In the genomic region with DNA sequence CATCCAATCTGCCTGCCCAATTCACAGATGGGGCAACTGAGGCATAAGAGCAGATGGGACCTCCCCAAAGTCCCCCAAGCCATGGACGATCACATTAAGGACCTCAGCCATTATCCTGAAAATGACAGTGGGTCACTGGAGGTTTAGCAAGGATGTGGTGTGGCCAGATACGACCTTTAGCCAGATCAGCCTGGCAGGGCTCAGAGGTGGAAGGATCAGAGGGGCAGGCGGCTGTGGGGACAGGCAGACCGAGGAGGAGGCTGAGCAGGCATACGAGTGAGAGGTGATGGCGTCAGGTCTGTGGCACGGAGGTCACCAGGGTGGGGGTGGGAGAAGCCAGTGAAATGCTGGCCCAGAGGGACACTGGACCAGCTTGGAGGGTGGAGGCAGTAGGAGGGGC, we compare ENCODE assay signal across 1 cellular context.
TF ChIP-seq lines count a peak whose summit lies in the region.

No MANE protein-coding gene starts in this region.

TF ChIP-seq in liver, 16 proteins besides CTCF, POLR2A, EP300 and RAD21 (continued from another document):
- TF ChIP-seq, protein P1, sequence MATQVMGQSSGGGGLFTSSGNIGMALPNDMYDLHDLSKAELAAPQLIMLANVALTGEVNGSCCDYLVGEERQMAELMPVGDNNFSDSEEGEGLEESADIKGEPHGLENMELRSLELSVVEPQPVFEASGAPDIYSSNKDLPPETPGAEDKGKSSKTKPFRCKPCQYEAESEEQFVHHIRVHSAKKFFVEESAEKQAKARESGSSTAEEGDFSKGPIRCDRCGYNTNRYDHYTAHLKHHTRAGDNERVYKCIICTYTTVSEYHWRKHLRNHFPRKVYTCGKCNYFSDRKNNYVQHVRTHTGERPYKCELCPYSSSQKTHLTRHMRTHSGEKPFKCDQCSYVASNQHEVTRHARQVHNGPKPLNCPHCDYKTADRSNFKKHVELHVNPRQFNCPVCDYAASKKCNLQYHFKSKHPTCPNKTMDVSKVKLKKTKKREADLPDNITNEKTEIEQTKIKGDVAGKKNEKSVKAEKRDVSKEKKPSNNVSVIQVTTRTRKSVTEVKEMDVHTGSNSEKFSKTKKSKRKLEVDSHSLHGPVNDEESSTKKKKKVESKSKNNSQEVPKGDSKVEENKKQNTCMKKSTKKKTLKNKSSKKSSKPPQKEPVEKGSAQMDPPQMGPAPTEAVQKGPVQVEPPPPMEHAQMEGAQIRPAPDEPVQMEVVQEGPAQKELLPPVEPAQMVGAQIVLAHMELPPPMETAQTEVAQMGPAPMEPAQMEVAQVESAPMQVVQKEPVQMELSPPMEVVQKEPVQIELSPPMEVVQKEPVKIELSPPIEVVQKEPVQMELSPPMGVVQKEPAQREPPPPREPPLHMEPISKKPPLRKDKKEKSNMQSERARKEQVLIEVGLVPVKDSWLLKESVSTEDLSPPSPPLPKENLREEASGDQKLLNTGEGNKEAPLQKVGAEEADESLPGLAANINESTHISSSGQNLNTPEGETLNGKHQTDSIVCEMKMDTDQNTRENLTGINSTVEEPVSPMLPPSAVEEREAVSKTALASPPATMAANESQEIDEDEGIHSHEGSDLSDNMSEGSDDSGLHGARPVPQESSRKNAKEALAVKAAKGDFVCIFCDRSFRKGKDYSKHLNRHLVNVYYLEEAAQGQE (IDR thresholded peaks at IDR 0.05) = no peak
- TF ChIP-seq RXRA (IDR thresholded peaks at IDR 0.05) = peak in 1 of 2 donors; percentile 86
- no peak for TF ChIP-seq TAF1 (conservative IDR thresholded peaks at IDR 0.05)
- TF ChIP-seq GABPA (IDR thresholded peaks at IDR 0.05 in 1 of 2, conservative IDR thresholded peaks at IDR 0.05 in 1 of 2) = no peak
- peak in 1 of 2 donors; percentile 71 for TF ChIP-seq HNF4A (conservative IDR thresholded peaks at IDR 0.05)
- peak; percentile 75 for TF ChIP-seq SP1 (IDR thresholded peaks at IDR 0.05)
- TF ChIP-seq, protein P2, sequence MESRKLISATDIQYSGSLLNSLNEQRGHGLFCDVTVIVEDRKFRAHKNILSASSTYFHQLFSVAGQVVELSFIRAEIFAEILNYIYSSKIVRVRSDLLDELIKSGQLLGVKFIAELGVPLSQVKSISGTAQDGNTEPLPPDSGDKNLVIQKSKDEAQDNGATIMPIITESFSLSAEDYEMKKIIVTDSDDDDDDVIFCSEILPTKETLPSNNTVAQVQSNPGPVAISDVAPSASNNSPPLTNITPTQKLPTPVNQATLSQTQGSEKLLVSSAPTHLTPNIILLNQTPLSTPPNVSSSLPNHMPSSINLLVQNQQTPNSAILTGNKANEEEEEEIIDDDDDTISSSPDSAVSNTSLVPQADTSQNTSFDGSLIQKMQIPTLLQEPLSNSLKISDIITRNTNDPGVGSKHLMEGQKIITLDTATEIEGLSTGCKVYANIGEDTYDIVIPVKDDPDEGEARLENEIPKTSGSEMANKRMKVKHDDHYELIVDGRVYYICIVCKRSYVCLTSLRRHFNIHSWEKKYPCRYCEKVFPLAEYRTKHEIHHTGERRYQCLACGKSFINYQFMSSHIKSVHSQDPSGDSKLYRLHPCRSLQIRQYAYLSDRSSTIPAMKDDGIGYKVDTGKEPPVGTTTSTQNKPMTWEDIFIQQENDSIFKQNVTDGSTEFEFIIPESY (IDR thresholded peaks at IDR 0.05) = no peak
- no peak for TF ChIP-seq FOXA1 (IDR thresholded peaks at IDR 0.05)
- TF ChIP-seq YY1 (IDR thresholded peaks at IDR 0.05) = no peak
- no peak for TF ChIP-seq NR2F2 (IDR thresholded peaks at IDR 0.05)
- TF ChIP-seq, protein P3, sequence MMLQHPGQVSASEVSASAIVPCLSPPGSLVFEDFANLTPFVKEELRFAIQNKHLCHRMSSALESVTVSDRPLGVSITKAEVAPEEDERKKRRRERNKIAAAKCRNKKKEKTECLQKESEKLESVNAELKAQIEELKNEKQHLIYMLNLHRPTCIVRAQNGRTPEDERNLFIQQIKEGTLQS (IDR thresholded peaks at IDR 0.05) = no peak
- TF ChIP-seq JUND (IDR thresholded peaks at IDR 0.05) = no peak
- no peak for TF ChIP-seq EGR1 (IDR thresholded peaks at IDR 0.05; ENCODE audit: low read depth in 2 of 2)
- no peak for TF ChIP-seq HNF4G (IDR thresholded peaks at IDR 0.05)
